ENCODE assay signal across 8 cellular contexts in genomic region chr17:77089118-77089477, GRCh38. TPM values are rescaled to one million over a fixed set of nuclear protein-coding genes. Genes with fewer than 3 reads are reported as not detected.
DNase-seq lines count a peak whose midpoint lies in the region; ATAC-seq and TF ChIP-seq lines count a peak whose summit lies in the region.

No MANE protein-coding gene starts in this region.

- H3K27ac ChIP-seq in DND-41 (ENCODE audit: low read length): peak overlapping the region; percentile 84
- peak overlapping the region; percentile 72 for H3K27ac ChIP-seq in colonic mucosa

- H3K9ac ChIP-seq in DND-41 (ENCODE audit: low read depth, low read length) (peak overlapping the region; percentile 89), colonic mucosa (ENCODE audit: low read depth in 2 of 2, low read length in 2 of 2) (peak overlapping the region; percentile 80 to 93)

- H3K27me3 ChIP-seq in DND-41 (ENCODE audit: insufficient read depth, low read length, poor library complexity) (no peaks in the 10 kb centered on the region), colonic mucosa (no peaks in the 10 kb centered on the region)

- TF ChIP-seq CTCF in DND-41 (IDR thresholded peaks at IDR 0.05; ENCODE audit: borderline replicate concordance, extremely low read depth, low read length, poor library complexity, severe bottlenecking) (no peak), colonic mucosa (IDR thresholded peaks at IDR 0.05) (no peak), mucosa of descending colon (IDR thresholded peaks at IDR 0.05) (no peak)

- peaks cover 50% of the 10 kb centered on the region for H3K36me3 ChIP-seq in DND-41 (ENCODE audit: insufficient read depth, low read length)
- H3K36me3 ChIP-seq in colonic mucosa: no peaks in the 10 kb centered on the region
- H3K36me3 ChIP-seq in mucosa of descending colon (ENCODE audit: low read depth): peaks cover 5% of the 10 kb centered on the region

- peaks cover 9% of the 10 kb centered on the region; the same call in 1 of the 2 replicates for H4K20me1 ChIP-seq in DND-41 (ENCODE audit: insufficient read depth, low read length)

- DNase-seq in DND-41 (no peak), OCI-M1 (lab: John Stamatoyannopoulos, UW) (peak; percentile 36), colonic mucosa (no peak), mucosa of descending colon (peak in 1 of 3 donors; percentile 11), SW 1271 (lab: John Stamatoyannopoulos, UW) (no peak), COR-L47 (lab: John Stamatoyannopoulos, UW) (no peak)

- no peak for ATAC-seq in DND-41 (ENCODE audit: insufficient read depth, low read depth)
- peak; percentile 34 for ATAC-seq in mucosa of descending colon
- ATAC-seq in GM19324 (IDR thresholded peaks at IDR 0.05; ENCODE audit: low FRiP score, unreplicated experiment): no peak
- ATAC-seq in HG03520 (IDR thresholded peaks at IDR 0.05; ENCODE audit: unreplicated experiment): no peak

- H3K4me3 ChIP-seq in DND-41 (ENCODE audit: low read depth in 1 of 2, low read length in 2 of 2): peak overlapping the region; percentile 71 to 79; a peak in 3 of 4 replicates
- peak overlapping the region; percentile 90 for H3K4me3 ChIP-seq in colonic mucosa
- peak overlapping the region; percentile 80 for H3K4me3 ChIP-seq in mucosa of descending colon

- peak overlapping the region; percentile 86 for H3K4me2 ChIP-seq in DND-41 (ENCODE audit: insufficient read depth, low read length)

- peaks cover 49% of the 10 kb centered on the region for H3K79me2 ChIP-seq in DND-41 (ENCODE audit: insufficient read depth, low read length)

- intact Hi-C loops in colonic mucosa (cut with DNase I) (no loop called here), mucosa of descending colon (cut with DNase I, micrococcal nuclease) (loop anchor here (5.0 kb wide), 2 partner anchors 153 to 158 kb away; no protein-coding TSS in a partner anchor)

- H3K4me1 ChIP-seq in DND-41 (ENCODE audit: insufficient read depth, low read length): peaks cover 60% of the 10 kb centered on the region
- H3K4me1 ChIP-seq in colonic mucosa: peaks cover 4% of the 10 kb centered on the region
- peaks cover 5% of the 10 kb centered on the region for H3K4me1 ChIP-seq in mucosa of descending colon (ENCODE audit: low read depth)

- H3K9me3 ChIP-seq in DND-41 (ENCODE audit: insufficient read depth, low read length, severe bottlenecking) (no peaks in the 10 kb centered on the region), colonic mucosa (no peaks in the 10 kb centered on the region), mucosa of descending colon (no peaks in the 10 kb centered on the region)

- peak overlapping the region; percentile 76 for H2AFZ ChIP-seq in DND-41 (ENCODE audit: low read depth, low read length)

RNA-seq across cellular contexts. Expression of gene SEC14L1, which starts 51.7 kb away (rescaled TPM):
- total RNA-seq in colonic mucosa (10 to 100 TPM; 31.0 to 38.8 TPM), mucosa of descending colon (10 to 100 TPM; 24.5 to 44.6 (median 44.0) TPM)
